Comparison of ENCODE assay signal across 8 cellular contexts in genomic region chr3:16884084-16884747, GRCh38. TPM values are rescaled to one million over a fixed set of nuclear protein-coding genes. Genes with fewer than 3 reads are reported as not detected.
A peak's percentile ranks its signal among the peaks of the same experiment; 100 is the strongest.
DNase-seq lines count a peak whose midpoint lies in the region; TF ChIP-seq lines count a peak whose summit lies in the region.

No MANE protein-coding gene starts in this region.

- peak; percentile 87 for DNase-seq in GM12865 (ENCODE audit: low read depth)
- DNase-seq in HFFc6: no peak
- DNase-seq in NCI-H2227 treated with DMSO at 0.1 percent for 48 hours (lab: John Stamatoyannopoulos, UW): peak; percentile 14
- DNase-seq in activated T-helper 1 cell treated with Interleukin-2 at 50 U/mL for 16 hours (ENCODE audit: low read depth): peak; percentile 52
- no peak for DNase-seq in fibroblast of the aortic adventitia (ENCODE audit: low read depth)
- peak; percentile 71 for DNase-seq in neuronal stem cell (ENCODE audit: low spot score)
- DNase-seq in thyroid gland: peak; percentile 43 to 45
- no peak for DNase-seq in NCI-H226

- no peaks in the 10 kb centered on the region for H3K9me3 ChIP-seq in neuronal stem cell (replicated peaks in 1 of 2; ENCODE audit: control insufficient read depth in 2 of 2, insufficient read depth in 1 of 2, low read depth in 1 of 2, low read length in 2 of 2)
- no peaks in the 10 kb centered on the region for H3K9me3 ChIP-seq in thyroid gland

- no peak overlapping the region for H2BK5ac ChIP-seq in neuronal stem cell (ENCODE audit: low read length)

- peak overlapping the region; percentile 92 for H3K27ac Mint-ChIP-seq in HFFc6

- H3K4me3 ChIP-seq in GM12865 (ENCODE audit: low read depth, low read length) (peak overlapping the region; percentile 72), fibroblast of the aortic adventitia (ENCODE audit: low read depth, low read length) (peak overlapping the region; percentile 90), neuronal stem cell (ENCODE audit: low read length in 2 of 2) (peak overlapping the region; percentile 87 to 91), thyroid gland (replicated peaks in 1 of 3) (peak overlapping the region; percentile 32 to 94 (median 58))

- H3K27ac ChIP-seq in neuronal stem cell (replicated peaks; ENCODE audit: low read length) (no peak overlapping the region), thyroid gland (peak overlapping the region; percentile 67 to 88 (median 87))

- H3K4me3 Mint-ChIP-seq in HFFc6: peak overlapping the region; percentile 92

- no CpG with 5 or more reads among the region's 81 CpGs for WGBS in neuronal stem cell (ENCODE audit: extremely low coverage in 2 of 2, insufficient read length in 2 of 2, insufficient replicate concordance in 1 of 2), 2 donors
- WGBS in thyroid gland, 2 donors: 2% methylated on average over 36 of the region's 81 CpGs; no CpG with 5 or more reads in 1 of the 2 donors

- no peaks in the 10 kb centered on the region for H3K9me3 Mint-ChIP-seq in HFFc6

- H4K8ac ChIP-seq in neuronal stem cell (ENCODE audit: low read depth, low read length): no peak overlapping the region

- peaks cover 0 to 6% of the 10 kb centered on the region in 2 donors for H3K4me1 ChIP-seq in neuronal stem cell (ENCODE audit: control insufficient read depth in 2 of 2, insufficient read depth in 1 of 2, low read depth in 1 of 2, low read length in 2 of 2)
- H3K4me1 ChIP-seq in thyroid gland: peaks cover 4 to 6% of the 10 kb centered on the region in 2 donors

- H3K14ac ChIP-seq in neuronal stem cell (ENCODE audit: low read length): no peak overlapping the region

- no peak overlapping the region for H2AK5ac ChIP-seq in neuronal stem cell (ENCODE audit: low read depth, low read length)

- H2BK12ac ChIP-seq in neuronal stem cell (ENCODE audit: low read length): no peak overlapping the region

- H2BK15ac ChIP-seq in neuronal stem cell (ENCODE audit: low read length): peak overlapping the region; percentile 42

- H3K4me1 Mint-ChIP-seq in HFFc6 (ENCODE audit: low read depth): peaks cover 56% of the 10 kb centered on the region

- no peaks in the 10 kb centered on the region for H3K79me1 ChIP-seq in neuronal stem cell (ENCODE audit: low read depth, low read length)

- peaks cover 3% of the 10 kb centered on the region; the same call in 1 of the 2 replicates for H3K27me3 Mint-ChIP-seq in HFFc6 (ENCODE audit: insufficient read depth)

- H3K9ac ChIP-seq in neuronal stem cell (ENCODE audit: low read depth, low read length, poor library complexity): peak overlapping the region; percentile 74

- H2AFZ ChIP-seq in neuronal stem cell (ENCODE audit: low read length): peak overlapping the region; percentile 98

- H3K4ac ChIP-seq in neuronal stem cell (ENCODE audit: low read length): no peak overlapping the region

- no peaks in the 10 kb centered on the region for H3K36me3 ChIP-seq in neuronal stem cell (replicated peaks in 1 of 2; ENCODE audit: control insufficient read depth in 2 of 2, insufficient read depth in 2 of 2, low read length in 2 of 2)
- no peaks in the 10 kb centered on the region for H3K36me3 ChIP-seq in thyroid gland

- no peak overlapping the region for H4K91ac ChIP-seq in neuronal stem cell (ENCODE audit: low read depth, low read length, poor library complexity)

- H3K4me2 ChIP-seq in neuronal stem cell (ENCODE audit: insufficient read depth, low read length, poor library complexity, severe bottlenecking): peak overlapping the region; percentile 75

- peak overlapping the region; percentile 94 for H3K18ac ChIP-seq in neuronal stem cell (ENCODE audit: low read length)

- no peak overlapping the region for H2BK120ac ChIP-seq in neuronal stem cell (ENCODE audit: low read depth, low read length)

- H3K36me3 Mint-ChIP-seq in HFFc6 (ENCODE audit: low read depth): no peaks in the 10 kb centered on the region

- TF ChIP-seq POLR2A in thyroid gland (IDR thresholded peaks at IDR 0.05): no peak

- intact Hi-C loops in thyroid gland (cut with DNase I): no loop called here

- H3K23ac ChIP-seq in neuronal stem cell (ENCODE audit: low read depth, low read length, poor library complexity): no peak overlapping the region

- TF ChIP-seq CTCF in GM12865 (IDR thresholded peaks at IDR 0.05; ENCODE audit: insufficient read depth, low read depth, low read length, missing control alignments) (peak; percentile 69), HFFc6 (IDR thresholded peaks at IDR 0.05) (peak; percentile 77), fibroblast of the aortic adventitia (IDR thresholded peaks at IDR 0.05; ENCODE audit: insufficient read depth, low read length) (peak; percentile 63), thyroid gland (IDR thresholded peaks at IDR 0.05) (peak; percentile 16 to 61 (median 42))

- H3K27me3 ChIP-seq in neuronal stem cell (ENCODE audit: control insufficient read depth in 3 of 3, insufficient read depth in 3 of 3, low read depth in 1 of 3, low read length in 3 of 3) (peaks cover 0 to 17% (median 0%) of the 10 kb centered on the region in 3 experiments), thyroid gland (no peaks in the 10 kb centered on the region)

RNA-seq across cellular contexts. Expression of gene PLCL2, which starts 0.5 kb away (rescaled TPM):
- total RNA-seq in HFFc6 (2021; fragmentation: NEBNext Ultra II Directional; extraction: Animal tissue kit (Norgen Biotek cat#: 25700)): 1 to 10 TPM; 3.9 to 6.4 (median 5.7) TPM
- total RNA-seq in fibroblast of the aortic adventitia (ENCODE audit: low replicate concordance): 11.6 and 22.7 TPM in 2 replicates
- 3.1 TPM for polyA plus RNA-seq in neuronal stem cell (2013, experiment 1 of 2)
- 3.1 TPM for polyA plus RNA-seq in neuronal stem cell (2013, experiment 2 of 2)
- total RNA-seq in thyroid gland: 10 to 100 TPM in 2 of 4 donors, 1 to 10 TPM in 2; 6.3 to 15.3 (median 9.3) TPM

Comparison
In these comparisons a context has a peak if more than half of its experiments do, and no peak if none do; other contexts are left out.
1. DNase-seq: peak in GM12865 (single experiment), NCI-H2227 treated with DMSO at 0.1 percent for 48 hours (single experiment), activated T-helper 1 cell treated with Interleukin-2 at 50 U/mL for 16 hours (single experiment), neuronal stem cell (single experiment) and thyroid gland (2 of 2); none in HFFc6 (single experiment), fibroblast of the aortic adventitia (single experiment) and NCI-H226 (single experiment).
2. Peak in every context shown above with its lines, with median percentiles within 50 percentile points of each other: H3K4me3 ChIP-seq and CTCF ChIP-seq.